1 cellular context compared by ENCODE assay signal in the genomic region with DNA sequence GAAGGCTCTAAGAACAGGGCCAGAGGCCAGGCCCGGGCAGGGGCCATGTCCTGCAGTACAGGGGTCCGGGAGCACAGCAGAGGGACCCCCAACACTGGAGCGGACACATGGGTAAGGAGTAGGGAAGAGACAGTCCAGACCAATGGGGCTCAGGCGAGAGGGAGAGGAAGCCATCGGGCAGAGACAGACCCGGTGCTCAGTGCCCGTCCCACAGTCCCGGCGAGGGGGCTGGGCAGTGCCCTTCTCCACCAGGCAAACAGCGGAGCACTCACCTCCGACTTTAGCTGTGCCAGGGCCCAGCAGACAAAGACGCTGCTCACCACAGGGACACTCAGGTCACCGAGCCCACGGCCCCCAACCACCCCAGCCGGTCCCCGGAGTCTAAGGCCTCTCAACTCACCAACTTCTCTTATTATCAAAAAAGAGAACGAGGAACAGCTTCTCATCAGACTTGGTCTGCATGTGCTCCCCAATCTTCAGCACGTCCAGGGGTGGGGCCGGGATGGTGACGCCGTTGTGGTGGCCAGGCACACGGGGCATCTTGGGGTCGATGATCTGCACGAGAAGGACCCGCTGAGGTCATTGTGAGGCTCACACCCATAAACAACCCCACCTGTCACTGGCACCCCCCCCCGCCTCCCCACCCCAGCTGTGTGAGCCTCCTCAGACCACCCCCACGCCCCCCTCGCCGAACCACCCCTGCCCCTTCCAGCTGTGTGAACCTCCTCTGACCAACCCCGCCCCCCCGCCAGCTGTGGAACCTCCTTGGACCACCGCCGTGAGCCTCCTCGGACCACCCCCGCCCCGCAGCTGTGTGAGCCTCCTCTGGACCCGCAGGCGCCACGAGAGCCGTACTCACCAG.
TF ChIP-seq lines count a peak whose summit lies in the region.

No MANE protein-coding gene starts in this region.

TF ChIP-seq in HepG2, 621 proteins besides CTCF, POLR2A, EP300 and RAD21:
- peak; percentile 36 for TF ChIP-seq AGO2 (optimal IDR thresholded peaks at IDR 0.05; ENCODE audit: low read depth, low read length)
- TF ChIP-seq RAD51 (IDR thresholded peaks at IDR 0.05; ENCODE audit: borderline replicate concordance) = no peak
TF ChIP-seq in HepG2: peak in this region for 1.
